ENCODE assay signal across 15 cellular contexts in genomic region chr1:222347627-222348026, GRCh38.
"Had no signal": no experiment of that assay in that cellular context is flagged by ENCODE, and none has a peak within 500 bp of the region (broad histone marks: within the 10 kb centered on the region; RNA-seq: fewer than 3 reads in every experiment).

No MANE protein-coding gene starts in this region.

- H3K4me1 Mint-ChIP-seq: activated CD4-positive, alpha-beta memory T cell treated with anti-CD3 and anti-CD28 coated beads, Interleukin-2, amount 10 ng/mL, durations not matched to agents 7 days and 5 days; activated naive CD4-positive, alpha-beta T cell treated with anti-CD3 and anti-CD28 coated beads, Interleukin-2, amount 10 ng/mL, durations not matched to agents 7 days and 5 days; naive B cell; stimulated activated naive CD8-positive, alpha-beta T cell treated with anti-CD3 and anti-CD28 coated beads, Interleukin-15, amount 100 ng/mL, for 72 hours had no signal

- H3K27ac Mint-ChIP-seq: activated CD4-positive, alpha-beta memory T cell treated with anti-CD3 and anti-CD28 coated beads, Interleukin-2, amount 10 ng/mL, durations not matched to agents 7 days and 5 days; activated naive CD4-positive, alpha-beta T cell treated with anti-CD3 and anti-CD28 coated beads, Interleukin-2, amount 10 ng/mL, durations not matched to agents 7 days and 5 days; activated T-cell treated with anti-CD3 and anti-CD28 coated beads, Interleukin-2, amount 50 U/mL, for 24 hours; naive B cell; stimulated activated naive CD8-positive, alpha-beta T cell treated with anti-CD3 and anti-CD28 coated beads, Interleukin-15, amount 100 ng/mL, for 72 hours; type B pancreatic cell had no signal

- H3K4me3 Mint-ChIP-seq: activated CD4-positive, alpha-beta memory T cell treated with anti-CD3 and anti-CD28 coated beads, Interleukin-2, amount 10 ng/mL, durations not matched to agents 7 days and 5 days; activated naive CD4-positive, alpha-beta T cell treated with anti-CD3 and anti-CD28 coated beads, Interleukin-2, amount 10 ng/mL, durations not matched to agents 7 days and 5 days; activated T-cell treated with anti-CD3 and anti-CD28 coated beads, Interleukin-2, amount 50 U/mL, for 24 hours; naive B cell; stimulated activated naive CD8-positive, alpha-beta T cell treated with anti-CD3 and anti-CD28 coated beads, Interleukin-15, amount 100 ng/mL, for 72 hours; type B pancreatic cell had no signal

- DNase-seq: activated CD4-positive, alpha-beta memory T cell treated with anti-CD3 and anti-CD28 coated beads, Interleukin-2, amount 10 ng/mL, durations not matched to agents 7 days and 5 days; activated CD4-positive, alpha-beta T cell treated with anti-CD3 and anti-CD28 coated beads for 4 hours; activated naive CD4-positive, alpha-beta T cell treated with anti-CD3 and anti-CD28 coated beads, Interleukin-2, amount 10 ng/mL, durations not matched to agents 7 days and 5 days; activated T-cell treated with anti-CD3 and anti-CD28 coated beads, Interleukin-2, amount 50 U/mL, for 24 hours; erythroblast; hypothalamus; kidney; left lung; naive B cell; pancreas; sigmoid colon; spleen; stimulated activated CD4-positive, alpha-beta T cell treated with anti-CD3 and anti-CD28 coated beads, Interleukin-1b, Interleukin-23, amount 100 ng/mL, for 48 hours; stimulated activated naive CD8-positive, alpha-beta T cell treated with anti-CD3 and anti-CD28 coated beads, Interleukin-15, amount 100 ng/mL, for 72 hours had no signal

- H3K9me3 Mint-ChIP-seq: activated CD4-positive, alpha-beta memory T cell treated with anti-CD3 and anti-CD28 coated beads, Interleukin-2, amount 10 ng/mL, durations not matched to agents 7 days and 5 days; activated T-cell treated with anti-CD3 and anti-CD28 coated beads, Interleukin-2, amount 50 U/mL, for 24 hours; type B pancreatic cell had no signal

- H3K36me3 Mint-ChIP-seq: activated naive CD4-positive, alpha-beta T cell treated with anti-CD3 and anti-CD28 coated beads, Interleukin-2, amount 10 ng/mL, durations not matched to agents 7 days and 5 days; type B pancreatic cell had no signal

- H3K27me3 Mint-ChIP-seq: activated CD4-positive, alpha-beta memory T cell treated with anti-CD3 and anti-CD28 coated beads, Interleukin-2, amount 10 ng/mL, durations not matched to agents 7 days and 5 days; activated naive CD4-positive, alpha-beta T cell treated with anti-CD3 and anti-CD28 coated beads, Interleukin-2, amount 10 ng/mL, durations not matched to agents 7 days and 5 days; activated T-cell treated with anti-CD3 and anti-CD28 coated beads, Interleukin-2, amount 50 U/mL, for 24 hours; stimulated activated naive CD8-positive, alpha-beta T cell treated with anti-CD3 and anti-CD28 coated beads, Interleukin-15, amount 100 ng/mL, for 72 hours had no signal
